Comparison of ENCODE assay signal across 23 cellular contexts in genomic region chr4:101950258-101950979, GRCh38.
"Had no signal": no experiment of that assay in that cellular context is flagged by ENCODE, and none has a peak within 500 bp of the region (broad histone marks: within the 10 kb centered on the region; RNA-seq: fewer than 3 reads in every experiment).

No MANE protein-coding gene starts in this region.

- H3K27me3 ChIP-seq: adrenal gland, heart left ventricle, thyroid gland, upper lobe of right lung had no signal

- H3K36me3 ChIP-seq: adrenal gland, heart left ventricle, thyroid gland, upper lobe of right lung had no signal

- H3K9me3 Mint-ChIP-seq: activated T-cell treated with anti-CD3 and anti-CD28 coated beads, Interleukin-2, amount 50 U/mL, for 24 hours; activated T-helper 17 cell treated with anti-CD3 and anti-CD28 coated beads, Interleukin-2, amount 50 U/mL, for 72 hours; mesothelial cell of epicardium; natural killer cell; T-cell; T-helper 2 cell treated with Interferon-gamma antibody and Interleukin-4, amounts not matched to agents 5 μg/mL and 100 μg/mL, for 36 hours had no signal

- DNase-seq: activated CD4-positive, alpha-beta T cell treated with anti-CD3 and anti-CD28 coated beads for 1 hour; activated naive CD4-positive, alpha-beta T cell; activated T-cell treated with anti-CD3 and anti-CD28 coated beads, Interleukin-2, amount 50 U/mL, for 24 hours; adrenal gland; cerebellar nuclear complex; heart left ventricle; kidney; natural killer cell; retina; stimulated activated CD4-positive, alpha-beta T cell treated with anti-CD3 and anti-CD28 coated beads, Interleukin-2, amount 100 ng/mL, for 48 hours; stimulated activated CD8-positive, alpha-beta memory T cell treated with anti-CD3 and anti-CD28 coated beads, Interleukin-4, amount 100 ng/mL, for 48 hours; stimulated activated naive CD4-positive, alpha-beta T cell treated with Interleukin-2 at 50 U/mL for 16 hours; T-cell; thyroid gland; upper lobe of right lung had no signal

- H3K4me3 ChIP-seq: adrenal gland, coronary artery, heart left ventricle, lung, thyroid gland, upper lobe of right lung had no signal

- H3K36me3 Mint-ChIP-seq: activated naive CD8-positive, alpha-beta T cell; mesothelial cell of epicardium; natural killer cell; T-cell had no signal

- H3K4me1 Mint-ChIP-seq: activated T-helper 17 cell treated with anti-CD3 and anti-CD28 coated beads, Interleukin-2, amount 50 U/mL, for 72 hours; natural killer cell; T-cell had no signal

- H3K27ac Mint-ChIP-seq: activated naive CD8-positive, alpha-beta T cell; activated T-cell treated with anti-CD3 and anti-CD28 coated beads, Interleukin-2, amount 50 U/mL, for 24 hours; activated T-helper 17 cell treated with anti-CD3 and anti-CD28 coated beads, Interleukin-2, amount 50 U/mL, for 72 hours; mesothelial cell of epicardium; natural killer cell; progenitor cell of endocrine pancreas; T-cell; T-helper 2 cell treated with Interferon-gamma antibody and Interleukin-4, amounts not matched to agents 5 μg/mL and 100 μg/mL, for 36 hours had no signal

- H3K27ac ChIP-seq: adrenal gland, coronary artery, heart left ventricle, thyroid gland, upper lobe of right lung, VCaP had no signal

- H3K27me3 Mint-ChIP-seq: progenitor cell of endocrine pancreas had no signal

- H3K4me3 Mint-ChIP-seq: activated naive CD8-positive, alpha-beta T cell; activated T-cell treated with anti-CD3 and anti-CD28 coated beads, Interleukin-2, amount 50 U/mL, for 24 hours; activated T-helper 17 cell treated with anti-CD3 and anti-CD28 coated beads, Interleukin-2, amount 50 U/mL, for 72 hours; mesothelial cell of epicardium; natural killer cell; T-cell; T-helper 2 cell treated with Interferon-gamma antibody and Interleukin-4, amounts not matched to agents 5 μg/mL and 100 μg/mL, for 36 hours had no signal

- H3K9me3 ChIP-seq: adrenal gland, heart left ventricle, thyroid gland, upper lobe of right lung had no signal

- ATAC-seq: activated T-helper 17 cell treated with anti-CD3 and anti-CD28 coated beads, Interleukin-2, amount 50 U/mL, for 72 hours; heart left ventricle; natural killer cell; T-cell; upper lobe of right lung had no signal

- H3K4me1 ChIP-seq: adrenal gland, heart left ventricle, upper lobe of right lung had no signal
